ENCODE assay signal across 27 cellular contexts in the genomic region with DNA sequence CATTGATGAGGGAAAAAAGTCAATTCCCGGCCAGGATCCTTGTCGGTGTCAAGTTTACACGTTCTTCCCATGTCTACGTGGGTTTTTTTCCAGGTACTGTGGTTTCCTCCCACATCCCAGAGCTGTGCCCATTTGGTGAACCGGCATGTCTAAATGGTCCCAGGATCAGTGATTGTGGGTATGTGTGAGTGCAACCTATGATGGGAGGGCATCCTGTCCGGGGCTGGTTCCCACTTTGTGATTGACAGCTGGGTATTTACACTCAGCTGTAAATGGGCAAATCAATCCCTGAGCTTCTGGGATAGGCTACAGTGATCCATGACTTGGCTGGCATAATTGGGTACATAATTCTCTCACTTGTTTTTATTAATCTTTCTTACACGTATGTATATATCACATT.
"Had no signal": no experiment of that assay in that cellular context is flagged by ENCODE, and none has a peak within 500 bp of the region (broad histone marks: within the 10 kb centered on the region; RNA-seq: fewer than 3 reads in every experiment).

No MANE protein-coding gene starts in this region.

- H3K9me3 ChIP-seq: stomach, suprapubic skin, testis, thoracic aorta, thyroid gland, tibial artery, tibial nerve, transverse colon, upper lobe of left lung, upper lobe of right lung, uterus, vagina had no signal

- H3K4me1 ChIP-seq: stomach, suprapubic skin, testis, thyroid gland, tibial artery, tibial nerve, transverse colon, upper lobe of left lung, upper lobe of right lung, uterus, vagina had no signal

- H3K36me3 ChIP-seq: stomach, suprapubic skin, thoracic aorta, thyroid gland, tibial artery, tibial nerve, transverse colon, upper lobe of left lung, upper lobe of right lung, uterus, vagina had no signal

- FAIRE-seq: urothelium cell line had no signal

- DNase-seq: stimulated activated CD4-positive, alpha-beta T cell treated with anti-CD3 and anti-CD28 coated beads, Interleukin-2, amount 100 ng/mL, for 48 hours; stimulated activated CD4-positive, alpha-beta T cell treated with anti-CD3 and anti-CD28 coated beads, Interleukin-4, amount 100 ng/mL, for 1 hour; stimulated activated CD4-positive, alpha-beta T cell treated with anti-CD3 and anti-CD28 coated beads, Interleukin-4, amount 100 ng/mL, for 24 hours; stimulated activated CD4-positive, alpha-beta T cell treated with anti-CD3 and anti-CD28 coated beads, Interleukin-4, amount 100 ng/mL, for 4 hours; stimulated activated CD8-positive, alpha-beta memory T cell treated with anti-CD3 and anti-CD28 coated beads, Interleukin-4, amount 100 ng/mL, for 48 hours; stimulated activated naive B cell treated with anti-CD40 and anti-IgM and Interleukin-4, amounts not matched to agents 10 μg/mL and 1 μg/mL and 100 μg/mL, for 72 hours; stimulated activated naive CD4-positive, alpha-beta T cell; stimulated activated naive CD4-positive, alpha-beta T cell treated with Interleukin-2 at 50 U/mL for 16 hours; stimulated activated naive CD8-positive, alpha-beta T cell treated with anti-CD3 and anti-CD28 coated beads, Interleukin-15, amount 100 ng/mL, for 72 hours; stimulated activated naive CD8-positive, alpha-beta T cell treated with anti-CD3 and anti-CD28 coated beads, Interleukin-15, Interleukin-2, amounts not matched to agents 100 U/mL and 50 U/mL, for 24 hours; stomach; substantia nigra; testis; thyroid gland; tibial artery; transverse colon; trophoblast cell; upper lobe of left lung; upper lobe of right lung; uterus had no signal

- ATAC-seq: stimulated activated effector memory CD8-positive, alpha-beta T cell treated with anti-CD3 and anti-CD28 coated beads, Interleukin-12 subunit alpha, Interleukin-12 subunit beta, amount 100 ng/mL, for 72 hours; stimulated activated memory B cell treated with anti-CD40 and anti-IgM and Interleukin-4, amounts not matched to agents 10 μg/mL and 1 μg/mL and 100 μg/mL, for 72 hours; stimulated activated naive B cell treated with anti-CD40 and anti-IgM and Interleukin-4, amounts not matched to agents 10 μg/mL and 1 μg/mL and 100 μg/mL, for 72 hours; stimulated activated naive CD8-positive, alpha-beta T cell treated with anti-CD3 and anti-CD28 coated beads, Interleukin-15, amount 100 ng/mL, for 72 hours; stimulated activated naive CD8-positive, alpha-beta T cell treated with anti-CD3 and anti-CD28 coated beads, Interleukin-15, Interleukin-2, amounts not matched to agents 100 U/mL and 50 U/mL, for 24 hours; upper lobe of right lung had no signal

- H3K4me3 ChIP-seq: stomach, suprapubic skin, testis, thoracic aorta, thyroid gland, tibial artery, tibial nerve, transverse colon, upper lobe of left lung, upper lobe of right lung, uterus, vagina had no signal

- H3K27me3 ChIP-seq: suprapubic skin, testis, thyroid gland, upper lobe of left lung, vagina had no signal

- H3K27ac ChIP-seq: stomach, suprapubic skin, testis, thoracic aorta, thyroid gland, tibial artery, tibial nerve, transverse colon, upper lobe of left lung, upper lobe of right lung, uterus, vagina had no signal
